Comparison of ENCODE assay signal across 15 cellular contexts in the genomic region with DNA sequence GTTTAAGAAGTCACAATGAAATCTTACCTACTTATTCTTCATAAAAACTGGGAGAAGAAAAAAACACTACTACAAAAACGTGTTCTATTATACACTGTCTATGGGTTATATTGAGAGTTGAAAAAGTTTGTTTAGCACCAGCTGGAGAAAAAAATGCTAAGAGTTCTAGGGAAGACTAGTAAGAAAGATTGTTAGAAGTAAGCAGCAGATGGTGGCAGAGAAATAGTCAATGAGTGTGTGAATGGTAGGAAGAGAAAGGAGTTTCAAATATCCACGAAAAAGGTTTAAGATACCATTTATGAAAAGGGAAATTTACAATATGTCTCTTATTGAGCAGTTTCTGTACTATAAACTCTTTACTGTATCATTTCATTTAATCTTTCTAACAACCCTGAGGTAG.
A peak's percentile ranks its signal among the peaks of the same experiment; 100 is the strongest.
DNase-seq lines count a peak whose midpoint lies in the region; ATAC-seq and TF ChIP-seq lines count a peak whose summit lies in the region.
"Had no signal": no experiment of that assay in that cellular context is flagged by ENCODE, and none has a peak within 500 bp of the region (broad histone marks: within the 10 kb centered on the region; RNA-seq: fewer than 3 reads in every experiment).

No MANE protein-coding gene starts in this region.

- H4K20me1 ChIP-seq in KMS-11 (ENCODE audit: insufficient read depth) = peaks cover 3% of the 10 kb centered on the region; the same call in 1 of the 2 replicates

- peaks cover 74% of the 10 kb centered on the region for H3K4me1 ChIP-seq in KMS-11 (ENCODE audit: low read depth, poor library complexity, severe bottlenecking)
- H3K4me1 ChIP-seq in sigmoid colon = peaks cover 0 to 85% (median 64%) of the 10 kb centered on the region in 4 donors

- no peak overlapping the region for H2AFZ ChIP-seq in KMS-11 (ENCODE audit: low read depth)

- H3K36me3 Mint-ChIP-seq in activated CD8-positive, alpha-beta T cell treated with anti-CD3 and anti-CD28 coated beads for 36 hours (ENCODE audit: low read depth) = peaks cover 41% of the 10 kb centered on the region
- H3K36me3 Mint-ChIP-seq in activated CD8-positive, alpha-beta T cell treated with anti-CD3 and anti-CD28 coated beads, Interleukin-2, amount 10 ng/mL, durations not matched to agents 7 days and 5 days (ENCODE audit: low read depth) = peaks cover 63% of the 10 kb centered on the region
- H3K36me3 Mint-ChIP-seq in central memory CD8-positive, alpha-beta T cell (ENCODE audit: insufficient read depth) = peaks cover 35% of the 10 kb centered on the region
- H3K36me3 Mint-ChIP-seq in stimulated activated memory B cell treated with anti-CD40 and anti-IgM and Interleukin-4, amounts not matched to agents 10 μg/mL and 1 μg/mL and 100 μg/mL, for 72 hours = peaks cover 22% of the 10 kb centered on the region

- CTCF ChIA-PET in activated CD8-positive, alpha-beta T cell treated with anti-CD3 and anti-CD28 coated beads for 36 hours (lab: Charles Lee) = interaction anchor here (0.6 to 2.9 kb wide), 3 partner anchors 13 to 91 kb away, joined by 3 to 10 read pairs (median 3); no protein-coding TSS in a partner anchor
- CTCF ChIA-PET in activated CD8-positive, alpha-beta T cell treated with anti-CD3 and anti-CD28 coated beads, Interleukin-2, amount 10 ng/mL, durations not matched to agents 7 days and 5 days (lab: Charles Lee) = interaction anchor here (1.1 to 1.8 kb wide), 2 partner anchors 10 to 33 kb away, joined by 3 to 7 read pairs; no protein-coding TSS in a partner anchor

- 0 out of 2 replicates have a peak overlapping the region, but pooled peaks have one; percentile 11 for H3K4me2 ChIP-seq in KMS-11

- no peak for DNase-seq in activated CD8-positive, alpha-beta T cell treated with anti-CD3 and anti-CD28 coated beads for 36 hours
- no peak for DNase-seq in activated CD8-positive, alpha-beta T cell treated with anti-CD3 and anti-CD28 coated beads, Interleukin-2, amount 10 ng/mL, durations not matched to agents 7 days and 5 days
- no peak for DNase-seq in central memory CD8-positive, alpha-beta T cell (ENCODE audit: low spot score in 2 of 2)
- DNase-seq in central memory CD4-positive, alpha-beta T cell = no peak
- no peak for DNase-seq in sigmoid colon
- DNase-seq: activated CD4-positive, alpha-beta T cell treated with anti-CD3 and anti-CD28 coated beads for 1 hour; colonic mucosa; islet precursor cell; NCI-H187 treated with DMSO at 0.1 percent for 48 hours; NCI-H526 treated with DMSO at 0.1 percent for 48 hours; stimulated activated CD4-positive, alpha-beta T cell treated with anti-CD3 and anti-CD28 coated beads, Interleukin-12 subunit alpha, Interleukin-12 subunit beta, amount 100 ng/mL, for 4 hours; T-helper 1 cell had no signal

- H3K27me3 Mint-ChIP-seq in activated CD8-positive, alpha-beta T cell treated with anti-CD3 and anti-CD28 coated beads for 36 hours = no peaks in the 10 kb centered on the region
- H3K27me3 Mint-ChIP-seq in activated CD8-positive, alpha-beta T cell treated with anti-CD3 and anti-CD28 coated beads, Interleukin-2, amount 10 ng/mL, durations not matched to agents 7 days and 5 days (ENCODE audit: low read depth) = no peaks in the 10 kb centered on the region
- H3K27me3 Mint-ChIP-seq in central memory CD8-positive, alpha-beta T cell = no peaks in the 10 kb centered on the region
- H3K27me3 Mint-ChIP-seq in stimulated activated memory B cell treated with anti-CD40 and anti-IgM and Interleukin-4, amounts not matched to agents 10 μg/mL and 1 μg/mL and 100 μg/mL, for 72 hours = no peaks in the 10 kb centered on the region

- WGBS in sigmoid colon, 2 donors = 61 to 74% methylated on average over 2 of the region's 2 CpGs

- peak overlapping the region; percentile 11 for H3K27ac Mint-ChIP-seq in activated CD8-positive, alpha-beta T cell treated with anti-CD3 and anti-CD28 coated beads for 36 hours
- H3K27ac Mint-ChIP-seq in activated CD8-positive, alpha-beta T cell treated with anti-CD3 and anti-CD28 coated beads, Interleukin-2, amount 10 ng/mL, durations not matched to agents 7 days and 5 days = no peak overlapping the region
- H3K27ac Mint-ChIP-seq in central memory CD8-positive, alpha-beta T cell (ENCODE audit: low read depth) = peak overlapping the region; percentile 6
- H3K27ac Mint-ChIP-seq in stimulated activated memory B cell treated with anti-CD40 and anti-IgM and Interleukin-4, amounts not matched to agents 10 μg/mL and 1 μg/mL and 100 μg/mL, for 72 hours = peak overlapping the region; percentile 84

- H3K27me3 ChIP-seq in KMS-11 (ENCODE audit: insufficient read depth, low read depth) (no peaks in the 10 kb centered on the region), sigmoid colon (no peaks in the 10 kb centered on the region)
- H3K27me3 ChIP-seq: colonic mucosa had no signal

- POLR2A ChIA-PET in activated CD8-positive, alpha-beta T cell treated with anti-CD3 and anti-CD28 coated beads for 36 hours (lab: Charles Lee) = interaction anchor here (0.8 kb wide), 1 partner anchor 16 kb away, joined by 3 read pairs; no protein-coding TSS in a partner anchor
- POLR2A ChIA-PET in activated CD8-positive, alpha-beta T cell treated with anti-CD3 and anti-CD28 coated beads, Interleukin-2, amount 10 ng/mL, durations not matched to agents 7 days and 5 days (lab: Charles Lee) = interaction anchor here (2.0 kb wide), 1 partner anchor 11 kb away, joined by 9 read pairs; no protein-coding TSS in a partner anchor

- no peak for ATAC-seq in activated CD8-positive, alpha-beta T cell treated with anti-CD3 and anti-CD28 coated beads for 36 hours
- no peak for ATAC-seq in activated CD8-positive, alpha-beta T cell treated with anti-CD3 and anti-CD28 coated beads, Interleukin-2, amount 10 ng/mL, durations not matched to agents 7 days and 5 days
- no peak for ATAC-seq in central memory CD8-positive, alpha-beta T cell (replicated peaks; ENCODE audit: extremely low read depth, poor library complexity, severe bottlenecking)
- no peak for ATAC-seq in stimulated activated memory B cell treated with anti-CD40 and anti-IgM and Interleukin-4, amounts not matched to agents 10 μg/mL and 1 μg/mL and 100 μg/mL, for 72 hours
- ATAC-seq in HG02884 (IDR thresholded peaks at IDR 0.05; ENCODE audit: unreplicated experiment) = no peak

- no peak overlapping the region for H3K4me3 Mint-ChIP-seq in activated CD8-positive, alpha-beta T cell treated with anti-CD3 and anti-CD28 coated beads for 36 hours
- H3K4me3 Mint-ChIP-seq in activated CD8-positive, alpha-beta T cell treated with anti-CD3 and anti-CD28 coated beads, Interleukin-2, amount 10 ng/mL, durations not matched to agents 7 days and 5 days = no peak overlapping the region
- H3K4me3 Mint-ChIP-seq in central memory CD8-positive, alpha-beta T cell = no peak overlapping the region
- H3K4me3 Mint-ChIP-seq in stimulated activated memory B cell treated with anti-CD40 and anti-IgM and Interleukin-4, amounts not matched to agents 10 μg/mL and 1 μg/mL and 100 μg/mL, for 72 hours = peak overlapping the region; percentile 11

- no peak for TF ChIP-seq EP300 in sigmoid colon (IDR thresholded peaks at IDR 0.05)

- intact Hi-C loops in activated CD8-positive, alpha-beta T cell treated with anti-CD3 and anti-CD28 coated beads for 36 hours (cut with micrococcal nuclease) = no loop called here
- intact Hi-C loops in sigmoid colon (cut with DNase I) = no loop called here

- no peaks in the 10 kb centered on the region for H3K9me3 Mint-ChIP-seq in activated CD8-positive, alpha-beta T cell treated with anti-CD3 and anti-CD28 coated beads for 36 hours
- H3K9me3 Mint-ChIP-seq in activated CD8-positive, alpha-beta T cell treated with anti-CD3 and anti-CD28 coated beads, Interleukin-2, amount 10 ng/mL, durations not matched to agents 7 days and 5 days (ENCODE audit: insufficient read depth) = no peaks in the 10 kb centered on the region
- no peaks in the 10 kb centered on the region for H3K9me3 Mint-ChIP-seq in central memory CD8-positive, alpha-beta T cell
- no peaks in the 10 kb centered on the region for H3K9me3 Mint-ChIP-seq in stimulated activated memory B cell treated with anti-CD40 and anti-IgM and Interleukin-4, amounts not matched to agents 10 μg/mL and 1 μg/mL and 100 μg/mL, for 72 hours

- no peak for TF ChIP-seq CTCF in activated CD8-positive, alpha-beta T cell treated with anti-CD3 and anti-CD28 coated beads for 36 hours (IDR thresholded peaks at IDR 0.05)
- TF ChIP-seq CTCF in KMS-11 (conservative IDR thresholded peaks at IDR 0.05; ENCODE audit: low read depth, low read length) = no peak
- TF ChIP-seq CTCF in sigmoid colon (IDR thresholded peaks at IDR 0.05) = no peak

- no peak overlapping the region for H3K27ac ChIP-seq in KMS-11
- H3K27ac ChIP-seq in sigmoid colon = peak overlapping the region in 2 of 4 donors; percentile 40 to 90
- H3K27ac ChIP-seq: colonic mucosa had no signal

- no peak for TF ChIP-seq POLR2A in sigmoid colon (IDR thresholded peaks at IDR 0.05)

- H3K36me3 ChIP-seq in KMS-11 (ENCODE audit: insufficient read depth) (no peaks in the 10 kb centered on the region), sigmoid colon (no peaks in the 10 kb centered on the region)
- H3K36me3 ChIP-seq: colonic mucosa had no signal

- H3K4me3 ChIP-seq in KMS-11 (IDR thresholded peaks at IDR 0.05; ENCODE audit: insufficient read depth, low read depth, low read length) = no peak overlapping the region
- H3K4me3 ChIP-seq in sigmoid colon = no peak overlapping the region
- H3K4me3 ChIP-seq: colonic mucosa had no signal

- no peak overlapping the region for H3K9ac ChIP-seq in KMS-11

- peaks cover 75% of the 10 kb centered on the region for H3K4me1 Mint-ChIP-seq in activated CD8-positive, alpha-beta T cell treated with anti-CD3 and anti-CD28 coated beads for 36 hours (ENCODE audit: low read depth)
- peaks cover 66% of the 10 kb centered on the region for H3K4me1 Mint-ChIP-seq in activated CD8-positive, alpha-beta T cell treated with anti-CD3 and anti-CD28 coated beads, Interleukin-2, amount 10 ng/mL, durations not matched to agents 7 days and 5 days (ENCODE audit: low read depth)
- H3K4me1 Mint-ChIP-seq in central memory CD8-positive, alpha-beta T cell = peaks cover 79% of the 10 kb centered on the region
- peaks cover 86% of the 10 kb centered on the region for H3K4me1 Mint-ChIP-seq in stimulated activated memory B cell treated with anti-CD40 and anti-IgM and Interleukin-4, amounts not matched to agents 10 μg/mL and 1 μg/mL and 100 μg/mL, for 72 hours

- no peaks in the 10 kb centered on the region for H3K9me3 ChIP-seq in sigmoid colon
- H3K9me3 ChIP-seq: colonic mucosa had no signal

- peaks cover 100% of the 10 kb centered on the region for H3K79me2 ChIP-seq in KMS-11 (ENCODE audit: insufficient read depth, low read depth)
